ENCODE assay signal across 10 cellular contexts in the genomic region with DNA sequence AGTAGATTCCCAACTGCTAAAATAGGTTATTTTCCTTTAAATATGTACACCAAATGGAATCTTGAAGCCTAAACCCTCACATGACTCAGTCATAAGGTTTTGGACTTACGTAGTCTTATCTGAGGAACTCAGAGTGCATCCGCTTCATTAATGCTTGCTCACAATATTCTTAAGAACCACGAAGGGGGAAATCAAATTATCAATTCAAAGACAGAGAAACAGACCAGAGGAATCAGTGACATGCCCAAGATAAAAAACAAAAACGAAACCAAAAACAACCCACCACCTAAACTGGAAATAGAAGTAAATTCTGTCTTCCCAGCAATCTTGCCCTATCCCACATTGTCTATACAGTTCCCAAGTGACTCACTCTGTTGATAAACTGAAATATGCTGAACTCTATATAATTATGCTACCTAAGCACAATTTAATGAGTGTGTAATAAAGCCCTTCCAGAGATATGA.
DNase-seq lines count a peak whose midpoint lies in the region; ATAC-seq and TF ChIP-seq lines count a peak whose summit lies in the region.
"Had no signal": no experiment of that assay in that cellular context is flagged by ENCODE, and none has a peak within 500 bp of the region (broad histone marks: within the 10 kb centered on the region; RNA-seq: fewer than 3 reads in every experiment).

No MANE protein-coding gene starts in this region.

- peaks cover 40% of the 10 kb centered on the region for H3K4me1 Mint-ChIP-seq in activated T-cell treated with anti-CD3 and anti-CD28 coated beads, Interleukin-2, amount 50 U/mL, for 24 hours (ENCODE audit: low read depth)

- H3K27ac Mint-ChIP-seq in activated T-cell treated with anti-CD3 and anti-CD28 coated beads, Interleukin-2, amount 50 U/mL, for 24 hours, result peak overlapping the region; percentile 45

- no peaks in the 10 kb centered on the region for H3K9me3 ChIP-seq in upper lobe of left lung

- H3K4me3 Mint-ChIP-seq in activated T-cell treated with anti-CD3 and anti-CD28 coated beads, Interleukin-2, amount 50 U/mL, for 24 hours, result peak overlapping the region; percentile 9

- peak overlapping the region in 3 of 4 donors; percentile 13 to 67 (median 55) for H3K27ac ChIP-seq in upper lobe of left lung
- H3K27ac ChIP-seq in substantia nigra (ENCODE audit: low read depth, low read length, poor library complexity, severe bottlenecking), result no peak overlapping the region

- H3K4me1 ChIP-seq in upper lobe of left lung, result no peaks in the 10 kb centered on the region

- no peak for TF ChIP-seq EP300 in upper lobe of left lung (IDR thresholded peaks at IDR 0.05)

- H3K36me3 Mint-ChIP-seq in activated T-cell treated with anti-CD3 and anti-CD28 coated beads, Interleukin-2, amount 50 U/mL, for 24 hours (ENCODE audit: low read depth), result peaks cover 9% of the 10 kb centered on the region

- peaks cover 23% of the 10 kb centered on the region for H3K9me3 Mint-ChIP-seq in activated T-cell treated with anti-CD3 and anti-CD28 coated beads, Interleukin-2, amount 50 U/mL, for 24 hours

- no peaks in the 10 kb centered on the region for H3K36me3 ChIP-seq in upper lobe of left lung

- intact Hi-C loops in left ventricle myocardium superior (cut with micrococcal nuclease), result no loop called here

- no peaks in the 10 kb centered on the region for H3K27me3 Mint-ChIP-seq in activated T-cell treated with anti-CD3 and anti-CD28 coated beads, Interleukin-2, amount 50 U/mL, for 24 hours

- WGBS in upper lobe of left lung, 2 donors, result 51 to 65% methylated on average over 4 of the region's 4 CpGs

- no peak for DNase-seq in activated T-cell treated with anti-CD3 and anti-CD28 coated beads, Interleukin-2, amount 50 U/mL, for 24 hours
- no peak for DNase-seq in activated T-cell treated with anti-CD3 and anti-CD28 coated beads, Interleukin-2, amount 50 U/mL, for 1 hour
- DNase-seq in astrocyte of the hippocampus (ENCODE audit: low read depth, low spot score) (peak; percentile 38), left ventricle myocardium superior (no peak), upper lobe of left lung (no peak), hippocampal formation (lab: John Stamatoyannopoulos, UW) (no peak), substantia nigra (lab: John Stamatoyannopoulos, UW) (no peak)
- no peak for DNase-seq in stimulated activated CD4-positive, alpha-beta T cell treated with anti-CD3 and anti-CD28 coated beads, Interleukin-1b, Interleukin-23, amount 100 ng/mL, for 48 hours
- DNase-seq: AML-193, hypothalamus had no signal

- no peak for TF ChIP-seq CTCF in upper lobe of left lung (IDR thresholded peaks at IDR 0.05)

- peak; percentile 62 for ATAC-seq in left ventricle myocardium superior
- ATAC-seq in upper lobe of left lung (ENCODE audit: low FRiP score in 2 of 2), result peak in 1 of 2 donors; percentile 80

- TF ChIP-seq POLR2A in upper lobe of left lung (IDR thresholded peaks at IDR 0.05), result peak in 1 of 4 donors; percentile 30

- peak overlapping the region in 2 of 4 donors; percentile 5 to 14 for H3K4me3 ChIP-seq in upper lobe of left lung

- H3K27me3 ChIP-seq in upper lobe of left lung, result no peaks in the 10 kb centered on the region
